In the genomic region with DNA sequence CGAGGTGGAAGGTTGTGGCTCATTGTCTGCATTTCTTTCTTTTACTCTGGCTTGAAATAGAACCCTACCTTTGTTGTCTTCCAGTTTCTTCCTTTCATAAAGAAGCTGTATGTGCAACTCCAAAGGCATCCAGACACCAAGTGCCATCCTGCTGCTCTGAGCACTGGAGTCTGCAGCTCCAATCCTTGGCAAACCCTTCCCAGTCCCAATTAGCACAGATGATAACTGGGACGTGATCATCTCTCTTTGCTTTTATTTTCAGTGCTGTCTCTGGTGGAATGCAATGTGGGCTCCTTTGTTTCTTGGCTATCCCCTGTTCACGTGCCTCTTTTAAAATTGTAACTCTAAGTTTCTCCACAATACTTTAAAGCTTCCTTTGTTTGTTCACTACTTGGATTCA, we compare ENCODE assay signal across 15 cellular contexts.
DNase-seq lines count a peak whose midpoint lies in the region; ATAC-seq and TF ChIP-seq lines count a peak whose summit lies in the region.
"Had no signal": no experiment of that assay in that cellular context is flagged by ENCODE, and none has a peak within 500 bp of the region (broad histone marks: within the 10 kb centered on the region; RNA-seq: fewer than 3 reads in every experiment).

No MANE protein-coding gene starts in this region.

- H3K36me3 Mint-ChIP-seq in neural progenitor cell, result no peaks in the 10 kb centered on the region
- H3K36me3 Mint-ChIP-seq: CD4-positive, CD25-positive, alpha-beta regulatory T cell; IgD-negative memory B cell had no signal

- H4K20me1 ChIP-seq in neural progenitor cell (ENCODE audit: low read depth), result no peaks in the 10 kb centered on the region
- H4K20me1 ChIP-seq: BLaER1 treated with 17β-estradiol and CSF1 and Interleukin-3, amounts not matched to agents 10 nM and 100 nM had no signal

- intact Hi-C loops in right cardiac atrium (cut with DNase I), result loop anchor here in 2 of 4 donors (10.0 kb wide), 2 partner anchors 246 to 476 kb away; no protein-coding TSS in a partner anchor
- intact Hi-C loops in heart right ventricle (cut with DNase I), result loop anchor here in 3 of 10 donors (5.0 to 10.0 kb wide), 3 partner anchors 156 to 478 kb away; partner anchors contain the start of gene LIPC (in 1 of the 3)

- H3K79me2 ChIP-seq in neural progenitor cell (ENCODE audit: low read depth), result no peaks in the 10 kb centered on the region

- no peaks in the 10 kb centered on the region for H3K9me3 Mint-ChIP-seq in neural progenitor cell

- no peaks in the 10 kb centered on the region for H3F3A ChIP-seq in neural progenitor cell (ENCODE audit: low read depth)

- H3K27ac Mint-ChIP-seq in neural progenitor cell, result peak overlapping the region; percentile 27
- H3K27ac Mint-ChIP-seq: IgD-negative memory B cell had no signal

- DNase-seq in right cardiac atrium, result no peak
- DNase-seq in heart right ventricle, result no peak
- DNase-seq in cerebellar cortex (ENCODE audit: low spot score), result peak; percentile 48
- DNase-seq in neural progenitor cell (ENCODE audit: low spot score), result no peak
- DNase-seq in WERI-Rb-1, result no peak
- DNase-seq in T-helper 9 cell, result no peak
- DNase-seq: 8988T; AML-193; CD4-positive, CD25-positive, alpha-beta regulatory T cell; DMS53; GOT3 had no signal

- no peak overlapping the region for H3K4me3 Mint-ChIP-seq in neural progenitor cell
- H3K4me3 Mint-ChIP-seq: CD4-positive, CD25-positive, alpha-beta regulatory T cell; IgD-negative memory B cell had no signal

- H3K4me1 ChIP-seq in right cardiac atrium (ENCODE audit: control insufficient read depth, insufficient read depth, low read length) (peaks cover 5% of the 10 kb centered on the region), heart right ventricle (peaks cover 0 to 6% (median 0%) of the 10 kb centered on the region in 9 donors), neural progenitor cell (peaks cover 14% of the 10 kb centered on the region)
- H3K4me1 ChIP-seq: HAP-1 had no signal

- no peak overlapping the region for H3K4me2 ChIP-seq in neural progenitor cell
- H3K4me2 ChIP-seq: BLaER1 treated with 17β-estradiol and CSF1 and Interleukin-3, amounts not matched to agents 10 nM and 100 nM had no signal

- H3K36me3 ChIP-seq in heart right ventricle (no peaks in the 10 kb centered on the region), neural progenitor cell (no peaks in the 10 kb centered on the region), WERI-Rb-1 (no peaks in the 10 kb centered on the region)
- H3K36me3 ChIP-seq: BLaER1 treated with 17β-estradiol and CSF1 and Interleukin-3, amounts not matched to agents 10 nM and 100 nM; HAP-1 had no signal

- no peaks in the 10 kb centered on the region for H3K27me3 Mint-ChIP-seq in neural progenitor cell (ENCODE audit: insufficient read depth, low read depth)

- ATAC-seq in right cardiac atrium, result peak in 1 of 2 donors; percentile 55
- no peak for ATAC-seq in heart right ventricle
- ATAC-seq in GM21526 (IDR thresholded peaks at IDR 0.05; ENCODE audit: low FRiP score, unreplicated experiment), result no peak

- H3K27ac ChIP-seq in right cardiac atrium (ENCODE audit: low read length), result no peak overlapping the region
- H3K27ac ChIP-seq in heart right ventricle, result no peak overlapping the region
- H3K27ac ChIP-seq in neural progenitor cell, result no peak overlapping the region
- H3K27ac ChIP-seq in WERI-Rb-1, result no peak overlapping the region
- H3K27ac ChIP-seq: BLaER1 treated with 17β-estradiol and CSF1 and Interleukin-3, amounts not matched to agents 10 nM and 100 nM had no signal

- H3K9me3 ChIP-seq in right cardiac atrium (ENCODE audit: control insufficient read depth, low read length) (no peaks in the 10 kb centered on the region), heart right ventricle (peaks cover 0 to under 1% (median 0%) of the 10 kb centered on the region in 11 donors), neural progenitor cell (ENCODE audit: low read depth) (no peaks in the 10 kb centered on the region), WERI-Rb-1 (ENCODE audit: severe bottlenecking) (no peaks in the 10 kb centered on the region)
- H3K9me3 ChIP-seq: HAP-1 had no signal

- TF ChIP-seq CTCF in heart right ventricle (IDR thresholded peaks at IDR 0.05), result no peak
- TF ChIP-seq CTCF in neural progenitor cell (IDR thresholded peaks at IDR 0.05), result no peak
- TF ChIP-seq CTCF in WERI-Rb-1 (IDR thresholded peaks at IDR 0.05; ENCODE audit: low read depth, low read length), result no peak

- H3K27me3 ChIP-seq in right cardiac atrium (ENCODE audit: control insufficient read depth, insufficient read depth) (no peaks in the 10 kb centered on the region), heart right ventricle (no peaks in the 10 kb centered on the region), neural progenitor cell (no peaks in the 10 kb centered on the region), WERI-Rb-1 (ENCODE audit: insufficient read depth, low read depth, severe bottlenecking) (no peaks in the 10 kb centered on the region)
- H3K27me3 ChIP-seq: BLaER1 treated with 17β-estradiol and CSF1 and Interleukin-3, amounts not matched to agents 10 nM and 100 nM had no signal

- H3K4me3 ChIP-seq in right cardiac atrium (ENCODE audit: low read length) (peak overlapping the region; percentile 3), heart right ventricle (no peak overlapping the region), neural progenitor cell (no peak overlapping the region), WERI-Rb-1 (ENCODE audit: low read depth, low read length) (no peak overlapping the region)
- H3K4me3 ChIP-seq: BLaER1 treated with 17β-estradiol and CSF1 and Interleukin-3, amounts not matched to agents 10 nM and 100 nM; HAP-1 had no signal

- H3K4me1 Mint-ChIP-seq in neural progenitor cell, result peaks cover 26% of the 10 kb centered on the region
- H3K4me1 Mint-ChIP-seq: CD4-positive, CD25-positive, alpha-beta regulatory T cell; IgD-negative memory B cell had no signal

- H2AFZ ChIP-seq in neural progenitor cell (replicated peaks), result peak overlapping the region; percentile 72

- H3K9ac ChIP-seq in neural progenitor cell, result no peak overlapping the region
- H3K9ac ChIP-seq: BLaER1 treated with 17β-estradiol and CSF1 and Interleukin-3, amounts not matched to agents 10 nM and 100 nM had no signal

- WGBS in right cardiac atrium, result 49% methylated on average over 3 of the region's 3 CpGs
- 52 to 57% methylated on average over 3 of the region's 3 CpGs for WGBS in heart right ventricle, 2 donors
